Comparison of ENCODE assay signal across 8 cellular contexts in genomic region chr2:218229239-218229638, GRCh38. TPM values are rescaled to one million over a fixed set of nuclear protein-coding genes. Genes with fewer than 3 reads are reported as not detected.
DNase-seq lines count a peak whose midpoint lies in the region; ATAC-seq and TF ChIP-seq lines count a peak whose summit lies in the region.

No MANE protein-coding gene starts in this region.

- H3K9me3 ChIP-seq in upper lobe of right lung (no peaks in the 10 kb centered on the region), H9 (ENCODE audit: control insufficient read depth, low read depth, low read length) (no peaks in the 10 kb centered on the region)

- H3K27me3 Mint-ChIP-seq in activated CD8-positive, alpha-beta memory T cell treated with anti-CD3 and anti-CD28 coated beads, Interleukin-2, amount 10 ng/mL, durations not matched to agents 7 days and 5 days: no peaks in the 10 kb centered on the region
- H3K27me3 Mint-ChIP-seq in H9 (ENCODE audit: low read depth): no peaks in the 10 kb centered on the region

- no peak overlapping the region for H2BK15ac ChIP-seq in H9 (ENCODE audit: low read depth, low read length)

- H3K36me3 Mint-ChIP-seq in activated CD8-positive, alpha-beta memory T cell treated with anti-CD3 and anti-CD28 coated beads, Interleukin-2, amount 10 ng/mL, durations not matched to agents 7 days and 5 days: peaks cover 83% of the 10 kb centered on the region
- H3K36me3 Mint-ChIP-seq in H9 (ENCODE audit: insufficient read depth in 1 of 3, low read depth in 3 of 3): peaks cover 39 to 89% (median 82%) of the 10 kb centered on the region in 3 experiments

- H3K23ac ChIP-seq in H9 (ENCODE audit: insufficient read length, low read depth, low read length): no peak overlapping the region

- H4K91ac ChIP-seq in H9 (ENCODE audit: insufficient read length, low read depth, low read length): no peak overlapping the region

- no peak overlapping the region for H3K4me2 ChIP-seq in H9 (ENCODE audit: insufficient read depth, insufficient read length, low read length)

- peak overlapping the region; percentile 42 for H3K4me3 Mint-ChIP-seq in activated CD8-positive, alpha-beta memory T cell treated with anti-CD3 and anti-CD28 coated beads, Interleukin-2, amount 10 ng/mL, durations not matched to agents 7 days and 5 days
- no peak overlapping the region for H3K4me3 Mint-ChIP-seq in H9

- H3K56ac ChIP-seq in H9 (ENCODE audit: insufficient read length, low read depth, low read length): no peak overlapping the region

- no peak overlapping the region for H4K5ac ChIP-seq in H9 (ENCODE audit: insufficient read length, low read depth, low read length)

- peaks cover 98% of the 10 kb centered on the region for H3K36me3 ChIP-seq in upper lobe of right lung

- peak overlapping the region; percentile 90 for H3K27ac Mint-ChIP-seq in activated CD8-positive, alpha-beta memory T cell treated with anti-CD3 and anti-CD28 coated beads, Interleukin-2, amount 10 ng/mL, durations not matched to agents 7 days and 5 days
- H3K27ac Mint-ChIP-seq in H9: no peak overlapping the region

- WGBS in H9 (ENCODE audit: extremely low coverage, insufficient read length, low lambda C conversion rate): no CpG with 5 or more reads among the region's 3 CpGs

- H3K27me3 ChIP-seq in upper lobe of right lung (no peaks in the 10 kb centered on the region), H9 (ENCODE audit: insufficient read depth, low read length) (no peaks in the 10 kb centered on the region)

- H2BK5ac ChIP-seq in H9 (ENCODE audit: insufficient read length, low read length): no peak overlapping the region

- peaks cover 75% of the 10 kb centered on the region for H3K4me1 Mint-ChIP-seq in activated CD8-positive, alpha-beta memory T cell treated with anti-CD3 and anti-CD28 coated beads, Interleukin-2, amount 10 ng/mL, durations not matched to agents 7 days and 5 days
- no peaks in the 10 kb centered on the region for H3K4me1 Mint-ChIP-seq in H9

- no peak overlapping the region for H3K4ac ChIP-seq in H9 (ENCODE audit: low read depth, low read length)

- H3K9ac ChIP-seq in H9 (ENCODE audit: extremely low read depth, insufficient read length, low read length): no peak overlapping the region

- H3K79me1 ChIP-seq in H9 (ENCODE audit: insufficient read depth, low read depth, low read length, poor library complexity, severe bottlenecking): peaks cover 5% of the 10 kb centered on the region

- no peak overlapping the region for H2BK12ac ChIP-seq in H9 (ENCODE audit: insufficient read length, low read depth, low read length)

- CTCF ChIA-PET in activated CD8-positive, alpha-beta memory T cell treated with anti-CD3 and anti-CD28 coated beads, Interleukin-2, amount 10 ng/mL, durations not matched to agents 7 days and 5 days (lab: Charles Lee): interaction anchor here (0.7 to 3.4 kb wide), 10 partner anchors 8 to 160 kb away, joined by 3 to 25 read pairs (median 7); partner anchors contain the start of genes AAMP, ARPC2, PNKD and RUFY4

- no peak overlapping the region for H3T11ph ChIP-seq in H9 (ENCODE audit: low read length)

- no peaks in the 10 kb centered on the region for H4K20me1 ChIP-seq in H9 (ENCODE audit: control insufficient read depth, insufficient read depth, insufficient read length)

- peak; percentile 80 for DNase-seq in activated CD8-positive, alpha-beta memory T cell treated with anti-CD3 and anti-CD28 coated beads, Interleukin-2, amount 10 ng/mL, durations not matched to agents 7 days and 5 days
- DNase-seq in activated CD8-positive, alpha-beta memory T cell treated with anti-CD3 and anti-CD28 coated beads for 24 hours: no peak
- DNase-seq in NOMO-1 (lab: John Stamatoyannopoulos, UW; ENCODE audit: unreplicated experiment in 2 of 2) (peak; percentile 82 to 99), amniotic stem cell (lab: John Stamatoyannopoulos, UW) (peak; percentile 64), left lobe of liver (ENCODE audit: low spot score) (no peak), upper lobe of right lung (no peak), H9 (no peak)

- H4K8ac ChIP-seq in H9 (replicated peaks; ENCODE audit: insufficient read length, low read depth, low read length): no peak overlapping the region

- TF ChIP-seq CTCF in upper lobe of right lung (IDR thresholded peaks at IDR 0.05): no peak
- no peak for TF ChIP-seq CTCF in H9 (conservative IDR thresholded peaks at IDR 0.05)

- H3K27ac ChIP-seq in upper lobe of right lung (peak overlapping the region; percentile 24), H9 (ENCODE audit: insufficient read length, low read depth, low read length) (no peak overlapping the region)

- no peak overlapping the region for H2BK20ac ChIP-seq in H9 (ENCODE audit: low read depth, low read length, poor library complexity, severe bottlenecking)

- H2AFZ ChIP-seq in H9 (ENCODE audit: low read length): no peak overlapping the region

- H3K79me2 ChIP-seq in H9 (ENCODE audit: insufficient read depth, low read length): peaks cover 2% of the 10 kb centered on the region; the same call in 1 of the 2 replicates

- H2AK5ac ChIP-seq in H9 (ENCODE audit: insufficient read length, low read length): no peak overlapping the region

- no peak overlapping the region for H3K14ac ChIP-seq in H9 (ENCODE audit: insufficient read depth, low read length)

- peak; percentile 88 for ATAC-seq in activated CD8-positive, alpha-beta memory T cell treated with anti-CD3 and anti-CD28 coated beads, Interleukin-2, amount 10 ng/mL, durations not matched to agents 7 days and 5 days
- ATAC-seq in HG02642 (IDR thresholded peaks at IDR 0.05; ENCODE audit: poor library complexity, unreplicated experiment) (peak; percentile 83), left lobe of liver (peak; percentile 55), upper lobe of right lung (peak; percentile 91)

- no peaks in the 10 kb centered on the region for H3K23me2 ChIP-seq in H9 (ENCODE audit: insufficient read length, low read depth, low read length, poor library complexity, severe bottlenecking)

- no peaks in the 10 kb centered on the region for H3K9me3 Mint-ChIP-seq in activated CD8-positive, alpha-beta memory T cell treated with anti-CD3 and anti-CD28 coated beads, Interleukin-2, amount 10 ng/mL, durations not matched to agents 7 days and 5 days (ENCODE audit: low read depth)
- no peaks in the 10 kb centered on the region for H3K9me3 Mint-ChIP-seq in H9

- no peak overlapping the region for H3K4me3 ChIP-seq in upper lobe of right lung

- H2BK120ac ChIP-seq in H9 (ENCODE audit: low read depth, low read length, poor library complexity, severe bottlenecking): no peak overlapping the region

- no peak overlapping the region for H3K18ac ChIP-seq in H9 (ENCODE audit: insufficient read length, low read depth, low read length)

- peaks cover 34% of the 10 kb centered on the region for H3K4me1 ChIP-seq in upper lobe of right lung
- no peaks in the 10 kb centered on the region for H3K4me1 ChIP-seq in H9 (ENCODE audit: insufficient read depth, low read length)

- intact Hi-C loops in upper lobe of right lung (cut with DNase I): no loop called here

RNA-seq across cellular contexts. Expression of gene ARPC2, which starts 12.2 kb away (rescaled TPM):
- 100 to 1,000 TPM; 742 to 839 TPM for total RNA-seq in activated CD8-positive, alpha-beta memory T cell treated with anti-CD3 and anti-CD28 coated beads, Interleukin-2, amount 10 ng/mL, durations not matched to agents 7 days and 5 days
- total RNA-seq in left lobe of liver (51.4 TPM), upper lobe of right lung (357 TPM), H9 (2021) (197 and 204 TPM in 2 replicates)

RNA-seq across cellular contexts. Expression of gene GPBAR1, which starts 31.6 kb away (rescaled TPM):
- under 1 TPM; 0.73 to 0.82 TPM for total RNA-seq in activated CD8-positive, alpha-beta memory T cell treated with anti-CD3 and anti-CD28 coated beads, Interleukin-2, amount 10 ng/mL, durations not matched to agents 7 days and 5 days
- total RNA-seq in left lobe of liver: 1.3 TPM
- total RNA-seq in upper lobe of right lung: 2.6 TPM
- total RNA-seq in H9 (2021): 0.37 and 0.44 TPM in 2 replicates

RNA-seq across cellular contexts. Expression of gene AAMP, which starts 40.7 kb away (rescaled TPM):
- total RNA-seq in activated CD8-positive, alpha-beta memory T cell treated with anti-CD3 and anti-CD28 coated beads, Interleukin-2, amount 10 ng/mL, durations not matched to agents 7 days and 5 days: 10 to 100 TPM; 49.5 to 61.4 TPM
- 43.9 TPM for total RNA-seq in left lobe of liver
- 55.9 TPM for total RNA-seq in upper lobe of right lung
- 103 and 106 TPM in 2 replicates for total RNA-seq in H9 (2021)

RNA-seq across cellular contexts. Expression of gene PNKD, which starts 41.1 kb away (rescaled TPM):
- total RNA-seq in activated CD8-positive, alpha-beta memory T cell treated with anti-CD3 and anti-CD28 coated beads, Interleukin-2, amount 10 ng/mL, durations not matched to agents 7 days and 5 days: 10 to 100 TPM; 37.6 to 40.7 TPM
- 102 TPM for total RNA-seq in left lobe of liver
- 65.4 TPM for total RNA-seq in upper lobe of right lung
- 31.6 and 32.3 TPM in 2 replicates for total RNA-seq in H9 (2021)

Comparison
In these comparisons a context has a peak if more than half of its experiments do, and no peak if none do; other contexts are left out.
1. DNase-seq: peak in activated CD8-positive, alpha-beta memory T cell treated with anti-CD3 and anti-CD28 coated beads, Interleukin-2, amount 10 ng/mL, durations not matched to agents 7 days and 5 days (single experiment), NOMO-1 (2 of 2) and amniotic stem cell (single experiment); none in activated CD8-positive, alpha-beta memory T cell treated with anti-CD3 and anti-CD28 coated beads for 24 hours (single experiment), left lobe of liver (single experiment), upper lobe of right lung (single experiment) and H9 (single experiment).
2. Peak in every context shown above with its lines, with median percentiles within 50 percentile points of each other: ATAC-seq.